Comparison of ENCODE assay signal across 34 cellular contexts in genomic region chrX:3550871-3551270, GRCh38.
"Had no signal": no experiment of that assay in that cellular context is flagged by ENCODE, and none has a peak within 500 bp of the region (broad histone marks: within the 10 kb centered on the region; RNA-seq: fewer than 3 reads in every experiment).

No MANE protein-coding gene starts in this region.

- H3K36me3 Mint-ChIP-seq: activated CD8-positive, alpha-beta memory T cell treated with anti-CD3 and anti-CD28 coated beads, Interleukin-2, amount 10 ng/mL, durations not matched to agents 7 days and 5 days; activated naive CD4-positive, alpha-beta T cell treated with anti-CD3 and anti-CD28 coated beads, Interleukin-2, amount 10 ng/mL, durations not matched to agents 7 days and 5 days; activated naive CD4-positive, alpha-beta T cell treated with anti-CD3 and anti-CD28 coated beads, Interleukin-2, amount 50 U/mL, for 24 hours; activated naive CD8-positive, alpha-beta T cell; activated naive CD8-positive, alpha-beta T cell treated with anti-CD3 and anti-CD28 coated beads, Interleukin-2, amount 10 ng/mL, durations not matched to agents 7 days and 5 days; brain; WTC11 had no signal

- H3K27me3 Mint-ChIP-seq: activated naive CD4-positive, alpha-beta T cell treated with anti-CD3 and anti-CD28 coated beads, Interleukin-2, amount 50 U/mL, for 24 hours; activated naive CD8-positive, alpha-beta T cell; brain; central memory CD8-positive, alpha-beta T cell; T-helper 17 cell had no signal

- H3K27ac ChIP-seq: ascending aorta, cardiac muscle cell, WERI-Rb-1 had no signal

- H3K9me3 ChIP-seq: ascending aorta had no signal

- H3K9me3 Mint-ChIP-seq: activated CD4-positive, alpha-beta memory T cell treated with anti-CD3 and anti-CD28 coated beads, Interleukin-2, amount 10 ng/mL, durations not matched to agents 7 days and 5 days; activated CD4-positive, alpha-beta T cell treated with anti-CD3 and anti-CD28 coated beads, Interleukin-2, amount 10 ng/mL, durations not matched to agents 7 days and 5 days; activated naive CD4-positive, alpha-beta T cell treated with anti-CD3 and anti-CD28 coated beads, Interleukin-2, amount 10 ng/mL, durations not matched to agents 7 days and 5 days; activated naive CD4-positive, alpha-beta T cell treated with anti-CD3 and anti-CD28 coated beads, Interleukin-2, amount 50 U/mL, for 24 hours; activated naive CD8-positive, alpha-beta T cell treated with anti-CD3 and anti-CD28 coated beads, Interleukin-2, amount 10 ng/mL, durations not matched to agents 7 days and 5 days; activated naive CD8-positive, alpha-beta T cell treated with anti-CD3 and anti-CD28 coated beads, Interleukin-2, amount 50 U/mL, for 24 hours; activated T-cell treated with anti-CD3 and anti-CD28 coated beads, Interleukin-2, amount 50 U/mL, for 24 hours; activated T-helper 2 cell treated with anti-CD3 and anti-CD28 coated beads, Interferon-gamma antibody, Interleukin-2, Interleukin-4, amounts not matched to agents 10 μg/mL and 5 μg/mL and 100 μg/mL, durations not matched to agents 14 hours and 24 hours and 36 hours; central memory CD8-positive, alpha-beta T cell had no signal

- DNase-seq: activated CD4-positive, alpha-beta memory T cell treated with anti-CD3 and anti-CD28 coated beads, Interleukin-2, amount 10 ng/mL, durations not matched to agents 7 days and 5 days; activated CD4-positive, alpha-beta T cell treated with anti-CD3 and anti-CD28 coated beads for 1 hour; activated CD4-positive, alpha-beta T cell treated with anti-CD3 and anti-CD28 coated beads for 36 hours; activated CD4-positive, alpha-beta T cell treated with anti-CD3 and anti-CD28 coated beads for 48 hours; activated CD4-positive, alpha-beta T cell treated with anti-CD3 and anti-CD28 coated beads, Interleukin-2, amount 10 ng/mL, durations not matched to agents 7 days and 5 days; activated CD4-positive, alpha-beta T cell treated with anti-CD3 and anti-CD28 coated beads, Interleukin-2, amount 50 U/mL, for 48 hours; activated CD4-positive, CD25-positive, alpha-beta regulatory T cell; activated CD8-positive, alpha-beta memory T cell treated with anti-CD3 and anti-CD28 coated beads for 24 hours; activated CD8-positive, alpha-beta memory T cell treated with anti-CD3 and anti-CD28 coated beads, Interleukin-2, amount 10 ng/mL, durations not matched to agents 7 days and 5 days; activated CD8-positive, alpha-beta memory T cell treated with anti-CD3 and anti-CD28 coated beads, Interleukin-2, amount 50 U/mL, for 48 hours; activated CD8-positive, alpha-beta T cell treated with anti-CD3 and anti-CD28 coated beads, Interleukin-2, amount 10 ng/mL, durations not matched to agents 7 days and 5 days; activated effector memory CD4-positive, alpha-beta T cell treated with Interleukin-2 at 50 U/mL for 16 hours; activated gamma-delta T cell; activated naive CD4-positive, alpha-beta T cell treated with anti-CD3 and anti-CD28 coated beads, Interleukin-2, amount 10 ng/mL, durations not matched to agents 7 days and 5 days; activated naive CD4-positive, alpha-beta T cell treated with Interleukin-2 at 50 U/mL for 16 hours; activated naive CD8-positive, alpha-beta T cell treated with anti-CD3 and anti-CD28 coated beads, Interleukin-2, amount 10 ng/mL, durations not matched to agents 7 days and 5 days; activated naive CD8-positive, alpha-beta T cell treated with anti-CD3 and anti-CD28 coated beads, Interleukin-2, amount 50 U/mL, for 24 hours; activated T-cell treated with anti-CD3 and anti-CD28 coated beads, Interleukin-2, amount 50 U/mL, for 24 hours; activated T-cell treated with anti-CD3 and anti-CD28 coated beads, Interleukin-2, amount 50 U/mL, for 48 hours; anterior cingulate cortex; caudate nucleus; cerebellar nuclear complex; T-helper 17 cell; T1000; WERI-Rb-1 had no signal

- H3K4me3 ChIP-seq: ascending aorta, cardiac muscle cell had no signal

- H3K4me1 Mint-ChIP-seq: activated CD4-positive, alpha-beta memory T cell treated with anti-CD3 and anti-CD28 coated beads, Interleukin-2, amount 10 ng/mL, durations not matched to agents 7 days and 5 days; activated CD4-positive, alpha-beta T cell treated with anti-CD3 and anti-CD28 coated beads for 36 hours; activated CD4-positive, alpha-beta T cell treated with anti-CD3 and anti-CD28 coated beads, Interleukin-2, amount 10 ng/mL, durations not matched to agents 7 days and 5 days; activated CD8-positive, alpha-beta memory T cell treated with anti-CD3 and anti-CD28 coated beads, Interleukin-2, amount 10 ng/mL, durations not matched to agents 7 days and 5 days; activated naive CD4-positive, alpha-beta T cell treated with anti-CD3 and anti-CD28 coated beads, Interleukin-2, amount 10 ng/mL, durations not matched to agents 7 days and 5 days; activated naive CD4-positive, alpha-beta T cell treated with anti-CD3 and anti-CD28 coated beads, Interleukin-2, amount 50 U/mL, for 24 hours; activated naive CD8-positive, alpha-beta T cell treated with anti-CD3 and anti-CD28 coated beads, Interleukin-2, amount 10 ng/mL, durations not matched to agents 7 days and 5 days; activated naive CD8-positive, alpha-beta T cell treated with anti-CD3 and anti-CD28 coated beads, Interleukin-2, amount 50 U/mL, for 24 hours; central memory CD8-positive, alpha-beta T cell; T-helper 17 cell had no signal

- H3K27me3 ChIP-seq: ascending aorta, cardiac muscle cell had no signal

- ATAC-seq: activated CD4-positive, alpha-beta T cell treated with anti-CD3 and anti-CD28 coated beads for 36 hours; activated CD4-positive, CD25-positive, alpha-beta regulatory T cell treated with anti-CD3 and anti-CD28 coated beads, Interleukin-2, amount 50 U/mL, for 24 hours; activated CD8-positive, alpha-beta memory T cell treated with anti-CD3 and anti-CD28 coated beads, Interleukin-2, amount 10 ng/mL, durations not matched to agents 7 days and 5 days; activated CD8-positive, alpha-beta T cell treated with anti-CD3 and anti-CD28 coated beads, Interleukin-2, amount 10 ng/mL, durations not matched to agents 7 days and 5 days; activated naive CD8-positive, alpha-beta T cell treated with anti-CD3 and anti-CD28 coated beads, Interleukin-2, amount 50 U/mL, for 24 hours; T-helper 17 cell; WTC11 had no signal

- H3K4me1 ChIP-seq: ascending aorta had no signal

- H3K4me3 Mint-ChIP-seq: activated CD4-positive, alpha-beta memory T cell treated with anti-CD3 and anti-CD28 coated beads, Interleukin-2, amount 10 ng/mL, durations not matched to agents 7 days and 5 days; activated CD4-positive, alpha-beta T cell treated with anti-CD3 and anti-CD28 coated beads for 36 hours; activated CD4-positive, alpha-beta T cell treated with anti-CD3 and anti-CD28 coated beads, Interleukin-2, amount 10 ng/mL, durations not matched to agents 7 days and 5 days; activated CD8-positive, alpha-beta memory T cell treated with anti-CD3 and anti-CD28 coated beads, Interleukin-2, amount 10 ng/mL, durations not matched to agents 7 days and 5 days; activated CD8-positive, alpha-beta T cell treated with anti-CD3 and anti-CD28 coated beads, Interleukin-2, amount 10 ng/mL, durations not matched to agents 7 days and 5 days; activated naive CD4-positive, alpha-beta T cell treated with anti-CD3 and anti-CD28 coated beads, Interleukin-2, amount 10 ng/mL, durations not matched to agents 7 days and 5 days; activated naive CD4-positive, alpha-beta T cell treated with anti-CD3 and anti-CD28 coated beads, Interleukin-2, amount 50 U/mL, for 24 hours; activated naive CD8-positive, alpha-beta T cell; activated naive CD8-positive, alpha-beta T cell treated with anti-CD3 and anti-CD28 coated beads, Interleukin-2, amount 10 ng/mL, durations not matched to agents 7 days and 5 days; activated naive CD8-positive, alpha-beta T cell treated with anti-CD3 and anti-CD28 coated beads, Interleukin-2, amount 50 U/mL, for 24 hours; activated T-cell treated with anti-CD3 and anti-CD28 coated beads, Interleukin-2, amount 50 U/mL, for 24 hours; brain; central memory CD8-positive, alpha-beta T cell; T-helper 17 cell; WTC11 had no signal

- H3K36me3 ChIP-seq: ascending aorta, cardiac muscle cell, WERI-Rb-1 had no signal

- H3K27ac Mint-ChIP-seq: activated CD4-positive, alpha-beta memory T cell treated with anti-CD3 and anti-CD28 coated beads, Interleukin-2, amount 10 ng/mL, durations not matched to agents 7 days and 5 days; activated CD4-positive, alpha-beta T cell treated with anti-CD3 and anti-CD28 coated beads for 36 hours; activated CD4-positive, alpha-beta T cell treated with anti-CD3 and anti-CD28 coated beads, Interleukin-2, amount 10 ng/mL, durations not matched to agents 7 days and 5 days; activated CD8-positive, alpha-beta memory T cell treated with anti-CD3 and anti-CD28 coated beads, Interleukin-2, amount 10 ng/mL, durations not matched to agents 7 days and 5 days; activated CD8-positive, alpha-beta T cell treated with anti-CD3 and anti-CD28 coated beads, Interleukin-2, amount 10 ng/mL, durations not matched to agents 7 days and 5 days; activated naive CD4-positive, alpha-beta T cell treated with anti-CD3 and anti-CD28 coated beads, Interleukin-2, amount 10 ng/mL, durations not matched to agents 7 days and 5 days; activated naive CD4-positive, alpha-beta T cell treated with anti-CD3 and anti-CD28 coated beads, Interleukin-2, amount 50 U/mL, for 24 hours; activated naive CD8-positive, alpha-beta T cell; activated naive CD8-positive, alpha-beta T cell treated with anti-CD3 and anti-CD28 coated beads, Interleukin-2, amount 10 ng/mL, durations not matched to agents 7 days and 5 days; activated naive CD8-positive, alpha-beta T cell treated with anti-CD3 and anti-CD28 coated beads, Interleukin-2, amount 50 U/mL, for 24 hours; activated T-cell treated with anti-CD3 and anti-CD28 coated beads, Interleukin-2, amount 50 U/mL, for 24 hours; activated T-helper 2 cell treated with anti-CD3 and anti-CD28 coated beads, Interferon-gamma antibody, Interleukin-2, Interleukin-4, amounts not matched to agents 10 μg/mL and 5 μg/mL and 100 μg/mL, durations not matched to agents 14 hours and 24 hours and 36 hours; brain; T-helper 17 cell; WTC11 had no signal
